10 cellular contexts compared by ENCODE assay signal in genomic region chr7:117478796-117479479, GRCh38. TPM values are rescaled to one million over a fixed set of nuclear protein-coding genes. Genes with fewer than 3 reads are reported as not detected.
DNase-seq lines count a peak whose midpoint lies in the region; ATAC-seq and TF ChIP-seq lines count a peak whose summit lies in the region.
"Had no signal": no experiment of that assay in that cellular context is flagged by ENCODE, and none has a peak within 500 bp of the region (broad histone marks: within the 10 kb centered on the region; RNA-seq: fewer than 3 reads in every experiment).

No MANE protein-coding gene starts in this region.

- H3T11ph ChIP-seq in H9 (ENCODE audit: low read length), result no peak overlapping the region

- H2AK5ac ChIP-seq in H9 (ENCODE audit: insufficient read length, low read length), result no peak overlapping the region

- H3K9me3 ChIP-seq in H9 (ENCODE audit: control insufficient read depth, low read depth, low read length), result no peaks in the 10 kb centered on the region
- H3K9me3 ChIP-seq in gastrocnemius medialis, result no peaks in the 10 kb centered on the region

- no peaks in the 10 kb centered on the region for H3K4me1 ChIP-seq in H9 (ENCODE audit: insufficient read depth, low read length)
- no peaks in the 10 kb centered on the region for H3K4me1 ChIP-seq in gastrocnemius medialis

- intact Hi-C loops in gastrocnemius medialis (cut with DNase I; ENCODE audit: low total_unique reads), result no loop called here

- ATAC-seq in gastrocnemius medialis (no peak), GM19452 (IDR thresholded peaks at IDR 0.05; ENCODE audit: unreplicated experiment) (no peak)
- ATAC-seq: natural killer cell treated with Interleukin-12 subunit alpha and Interleukin-12 subunit beta and Interleukin-15 and Interleukin-18, amount 100 ng/mL, for 72 hours had no signal

- no peaks in the 10 kb centered on the region for H3K79me1 ChIP-seq in H9 (ENCODE audit: insufficient read depth, low read depth, low read length, poor library complexity, severe bottlenecking)

- H3K27ac Mint-ChIP-seq in H9, result no peak overlapping the region
- H3K27ac Mint-ChIP-seq: activated naive CD4-positive, alpha-beta T cell treated with anti-CD3 and anti-CD28 coated beads, Interleukin-2, amount 10 ng/mL, durations not matched to agents 7 days and 5 days; natural killer cell treated with Interleukin-12 subunit alpha and Interleukin-12 subunit beta and Interleukin-15 and Interleukin-18, amount 100 ng/mL, for 72 hours had no signal

- TF ChIP-seq POLR2A in gastrocnemius medialis (IDR thresholded peaks at IDR 0.05), result no peak

- no CpG with 5 or more reads among the region's 21 CpGs for WGBS in H9 (ENCODE audit: extremely low coverage, insufficient read length, low lambda C conversion rate)

- H3K14ac ChIP-seq in H9 (ENCODE audit: insufficient read depth, low read length), result peak overlapping the region; percentile 74; the same call in 1 of the 2 replicates

- peaks cover 14% of the 10 kb centered on the region for H3K23me2 ChIP-seq in H9 (ENCODE audit: insufficient read length, low read depth, low read length, poor library complexity, severe bottlenecking)

- no peak overlapping the region for H3K18ac ChIP-seq in H9 (ENCODE audit: insufficient read length, low read depth, low read length)

- H3K36me3 ChIP-seq in kidney epithelial cell (ENCODE audit: control insufficient read depth, insufficient read depth, low read length) (no peaks in the 10 kb centered on the region), gastrocnemius medialis (no peaks in the 10 kb centered on the region)

- H2BK20ac ChIP-seq in H9 (ENCODE audit: low read depth, low read length, poor library complexity, severe bottlenecking), result no peak overlapping the region

- no peak overlapping the region for H2BK5ac ChIP-seq in H9 (ENCODE audit: insufficient read length, low read length)

- peak overlapping the region; percentile 51 for H3K4me3 ChIP-seq in choroid plexus epithelial cell (ENCODE audit: low read depth, low read length)
- peak overlapping the region; percentile 42 for H3K4me3 ChIP-seq in kidney epithelial cell (ENCODE audit: low read depth, low read length)
- H3K4me3 ChIP-seq in gastrocnemius medialis, result peak overlapping the region; percentile 7 to 41 (median 35)

- no peaks in the 10 kb centered on the region for H3K36me3 Mint-ChIP-seq in H9 (ENCODE audit: insufficient read depth in 1 of 3, low read depth in 3 of 3)
- H3K36me3 Mint-ChIP-seq: activated naive CD4-positive, alpha-beta T cell treated with anti-CD3 and anti-CD28 coated beads, Interleukin-2, amount 10 ng/mL, durations not matched to agents 7 days and 5 days; natural killer cell treated with Interleukin-12 subunit alpha and Interleukin-12 subunit beta and Interleukin-15 and Interleukin-18, amount 100 ng/mL, for 72 hours had no signal

- peak overlapping the region; percentile 92 for H3K4me2 ChIP-seq in H9 (ENCODE audit: insufficient read depth, insufficient read length, low read length)

- H3K27me3 ChIP-seq in H9 (ENCODE audit: insufficient read depth, low read length) (no peaks in the 10 kb centered on the region; the same call in 1 of the 2 replicates), kidney epithelial cell (ENCODE audit: control insufficient read depth, insufficient read depth, low read length) (no peaks in the 10 kb centered on the region), gastrocnemius medialis (peaks cover 21 to 24% (median 23%) of the 10 kb centered on the region in 3 donors)

- no peak overlapping the region for H2BK120ac ChIP-seq in H9 (ENCODE audit: low read depth, low read length, poor library complexity, severe bottlenecking)

- no peak overlapping the region for H3K27ac ChIP-seq in H9 (ENCODE audit: insufficient read length, low read depth, low read length)
- H3K27ac ChIP-seq in gastrocnemius medialis, result no peak overlapping the region

- peak overlapping the region; percentile 50 for H2AFZ ChIP-seq in H9 (ENCODE audit: low read length)

- H3K23ac ChIP-seq in H9 (ENCODE audit: insufficient read length, low read depth, low read length), result no peak overlapping the region

- no peak overlapping the region for H3K56ac ChIP-seq in H9 (ENCODE audit: insufficient read length, low read depth, low read length)

- H4K20me1 ChIP-seq in H9 (ENCODE audit: control insufficient read depth, insufficient read depth, insufficient read length), result no peaks in the 10 kb centered on the region

- TF ChIP-seq CTCF in H9 (conservative IDR thresholded peaks at IDR 0.05) (no peak), choroid plexus epithelial cell (conservative IDR thresholded peaks at IDR 0.05; ENCODE audit: low read depth, low read length) (no peak), kidney epithelial cell (IDR thresholded peaks at IDR 0.05; ENCODE audit: insufficient read depth, low read length, poor library complexity, severe bottlenecking) (no peak), gastrocnemius medialis (IDR thresholded peaks at IDR 0.05 in 4 of 5, conservative IDR thresholded peaks at IDR 0.05 in 1 of 5) (no peak)

- H3K9ac ChIP-seq in H9 (ENCODE audit: extremely low read depth, insufficient read length, low read length), result peak overlapping the region; percentile 38

- peaks cover 15 to 26% of the 10 kb centered on the region in 2 experiments for H3K4me1 Mint-ChIP-seq in H9
- H3K4me1 Mint-ChIP-seq: activated naive CD4-positive, alpha-beta T cell treated with anti-CD3 and anti-CD28 coated beads, Interleukin-2, amount 10 ng/mL, durations not matched to agents 7 days and 5 days had no signal

- in situ Hi-C loops in gastrocnemius medialis (cut with MboI; ENCODE audit: low sequenced_read_pairs in 4 of 4), result no loop called here

- DNase-seq in H9, result peak; percentile 26
- DNase-seq in choroid plexus epithelial cell (ENCODE audit: low read depth), result peak; percentile 2
- DNase-seq in kidney epithelial cell (ENCODE audit: low read depth), result no peak
- no peak for DNase-seq in gastrocnemius medialis
- DNase-seq in NCI-H1092 (lab: John Stamatoyannopoulos, UW), result no peak
- DNase-seq in activated CD4-positive, alpha-beta T cell treated with anti-CD3 and anti-CD28 coated beads, Interleukin-2, amount 50 U/mL, for 1 hour, result no peak
- no peak for DNase-seq in mesenteric fat pad (ENCODE audit: low spot score)
- DNase-seq: activated naive CD4-positive, alpha-beta T cell treated with anti-CD3 and anti-CD28 coated beads, Interleukin-2, amount 10 ng/mL, durations not matched to agents 7 days and 5 days had no signal

- no peak overlapping the region for H3K4ac ChIP-seq in H9 (ENCODE audit: low read depth, low read length)

- H3K79me2 ChIP-seq in H9 (ENCODE audit: insufficient read depth, low read length), result no peaks in the 10 kb centered on the region

- no peak overlapping the region for H4K8ac ChIP-seq in H9 (replicated peaks; ENCODE audit: insufficient read length, low read depth, low read length)

- H2BK12ac ChIP-seq in H9 (ENCODE audit: insufficient read length, low read depth, low read length), result no peak overlapping the region

- no peak overlapping the region for H2BK15ac ChIP-seq in H9 (ENCODE audit: low read depth, low read length)

- no peak overlapping the region for H4K5ac ChIP-seq in H9 (ENCODE audit: insufficient read length, low read depth, low read length)

- H3K4me3 Mint-ChIP-seq in H9, result peak overlapping the region; percentile 63 to 90
- H3K4me3 Mint-ChIP-seq: activated naive CD4-positive, alpha-beta T cell treated with anti-CD3 and anti-CD28 coated beads, Interleukin-2, amount 10 ng/mL, durations not matched to agents 7 days and 5 days; natural killer cell treated with Interleukin-12 subunit alpha and Interleukin-12 subunit beta and Interleukin-15 and Interleukin-18, amount 100 ng/mL, for 72 hours had no signal

- H3K27me3 Mint-ChIP-seq in H9 (ENCODE audit: low read depth), result peaks cover 45% of the 10 kb centered on the region

- no peak overlapping the region for H4K91ac ChIP-seq in H9 (ENCODE audit: insufficient read length, low read depth, low read length)

- H3K9me3 Mint-ChIP-seq in H9, result no peaks in the 10 kb centered on the region
- H3K9me3 Mint-ChIP-seq: activated naive CD4-positive, alpha-beta T cell treated with anti-CD3 and anti-CD28 coated beads, Interleukin-2, amount 10 ng/mL, durations not matched to agents 7 days and 5 days; natural killer cell treated with Interleukin-12 subunit alpha and Interleukin-12 subunit beta and Interleukin-15 and Interleukin-18, amount 100 ng/mL, for 72 hours had no signal

RNA-seq across cellular contexts. Expression of gene CFTR, which starts 0.9 kb away (rescaled TPM):
- total RNA-seq in H9 (2021) (1.1 and 1.2 TPM in 2 replicates), kidney epithelial cell (8.7 and 10.3 TPM in 2 replicates), gastrocnemius medialis (under 1 TPM in 1 of 4 donors, not detected in 3; 0.44 TPM), mesenteric fat pad (0.22 TPM)
- total RNA-seq: natural killer cell treated with Interleukin-12 subunit alpha and Interleukin-12 subunit beta and Interleukin-15 and Interleukin-18, amount 100 ng/mL, for 72 hours had no signal

RNA-seq across cellular contexts. Expression of gene ASZ1, which starts 51.6 kb away (rescaled TPM):
- total RNA-seq in H9 (2021), result not detected in 2 replicates
- total RNA-seq in kidney epithelial cell, result not detected in 2 replicates
- not detected for total RNA-seq in gastrocnemius medialis
- total RNA-seq in mesenteric fat pad, result not detected
- total RNA-seq: natural killer cell treated with Interleukin-12 subunit alpha and Interleukin-12 subunit beta and Interleukin-15 and Interleukin-18, amount 100 ng/mL, for 72 hours had no signal

Comparison
In these comparisons a context has a peak if more than half of its experiments do, and no peak if none do; other contexts are left out.
1. DNase-seq: peak in H9 (single experiment) and choroid plexus epithelial cell (single experiment); none in kidney epithelial cell (single experiment), gastrocnemius medialis (0 of 2), NCI-H1092 (single experiment), activated CD4-positive, alpha-beta T cell treated with anti-CD3 and anti-CD28 coated beads, Interleukin-2, amount 50 U/mL, for 1 hour (single experiment) and mesenteric fat pad (single experiment).
2. Peak in every context shown above with its lines, with median percentiles within 50 percentile points of each other: H3K4me3 ChIP-seq.